Comparison of ENCODE assay signal across 18 cellular contexts in the genomic region with DNA sequence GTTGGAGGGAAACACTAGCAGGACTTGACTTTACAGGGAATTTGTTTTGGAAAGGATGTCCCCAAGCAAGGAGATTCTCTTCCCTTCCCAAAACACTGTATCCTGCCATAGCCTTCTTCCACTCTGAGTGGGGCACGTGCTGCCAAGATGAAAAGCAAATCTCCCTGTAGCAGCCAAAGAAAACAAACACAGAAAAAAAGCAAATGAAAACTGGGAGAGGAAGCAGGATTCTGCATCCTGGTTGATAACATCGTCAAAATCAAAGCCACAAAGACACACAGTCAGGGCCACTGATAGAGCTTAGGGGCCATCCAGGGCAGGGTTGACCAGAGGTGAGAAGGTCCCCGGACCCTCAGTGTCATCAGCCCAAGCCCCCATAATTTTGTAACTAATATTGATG. TPM values are rescaled to one million over a fixed set of nuclear protein-coding genes. Genes with fewer than 3 reads are reported as not detected.
A peak's percentile ranks its signal among the peaks of the same experiment; 100 is the strongest.
DNase-seq lines count a peak whose midpoint lies in the region; ATAC-seq and TF ChIP-seq lines count a peak whose summit lies in the region.
"Had no signal": no experiment of that assay in that cellular context is flagged by ENCODE, and none has a peak within 500 bp of the region (broad histone marks: within the 10 kb centered on the region; RNA-seq: fewer than 3 reads in every experiment).

No MANE protein-coding gene starts in this region.

- H3K79me1 ChIP-seq in trophoblast cell (ENCODE audit: low read length) = peaks cover 5% of the 10 kb centered on the region

- H2AFZ ChIP-seq in OCI-LY3 (ENCODE audit: low read depth, low read length) (peak overlapping the region; percentile 91), trophoblast cell (ENCODE audit: insufficient read depth, low read length, poor library complexity) (no peak overlapping the region)

- H2BK120ac ChIP-seq in trophoblast cell (ENCODE audit: insufficient read depth, low read length, poor library complexity) = no peak overlapping the region

- no peaks in the 10 kb centered on the region for H3K79me2 ChIP-seq in OCI-LY3 (ENCODE audit: low read length)
- H3K79me2 ChIP-seq in trophoblast cell (ENCODE audit: control insufficient read depth, insufficient read depth, low read length, poor library complexity) = peaks cover 3% of the 10 kb centered on the region

- H3K4me3 ChIP-seq in OCI-LY3 (ENCODE audit: low read length) = no peak overlapping the region
- no peak overlapping the region for H3K4me3 ChIP-seq in trophoblast cell (ENCODE audit: low read depth, low read length)
- H3K4me3 ChIP-seq in Caco-2 (ENCODE audit: low read depth, low read length) = no peak overlapping the region

- H4K12ac ChIP-seq in trophoblast cell (ENCODE audit: low read depth, low read length) = no peak overlapping the region

- no peaks in the 10 kb centered on the region for H3K36me3 Mint-ChIP-seq in activated naive CD8-positive, alpha-beta T cell treated with anti-CD3 and anti-CD28 coated beads, Interleukin-2, amount 50 U/mL, for 24 hours (ENCODE audit: low read depth)
- no peaks in the 10 kb centered on the region for H3K36me3 Mint-ChIP-seq in Caco-2 (ENCODE audit: insufficient read depth, unreplicated experiment)
- H3K36me3 Mint-ChIP-seq: brain had no signal

- H2AK5ac ChIP-seq in trophoblast cell (ENCODE audit: low read length) = no peak overlapping the region

- no peaks in the 10 kb centered on the region for H3K27me3 Mint-ChIP-seq in activated naive CD8-positive, alpha-beta T cell treated with anti-CD3 and anti-CD28 coated beads, Interleukin-2, amount 50 U/mL, for 24 hours
- no peaks in the 10 kb centered on the region for H3K27me3 Mint-ChIP-seq in Caco-2 (ENCODE audit: insufficient read depth, unreplicated experiment)
- H3K27me3 Mint-ChIP-seq: brain had no signal

- H3K9ac ChIP-seq in OCI-LY3 (ENCODE audit: low read length) = no peak overlapping the region
- H3K9ac ChIP-seq in trophoblast cell (ENCODE audit: low read length) = peak overlapping the region; percentile 61

- no peaks in the 10 kb centered on the region for H4K20me1 ChIP-seq in OCI-LY3 (ENCODE audit: insufficient read depth, low read length)

- intact Hi-C loops in Caco-2 (cut with micrococcal nuclease; ENCODE audit: unreplicated experiment) = loop anchor here (5.0 kb wide), 1 partner anchor 185 kb away; no protein-coding TSS in a partner anchor

- H2BK12ac ChIP-seq in trophoblast cell (ENCODE audit: low read length) = no peak overlapping the region

- CTCF ChIA-PET in Caco-2 (lab: Charles Lee) = interaction anchor here (1.6 kb wide), 1 partner anchor 45 kb away, joined by 15 read pairs; no protein-coding TSS in a partner anchor

- H3K4me2 ChIP-seq in OCI-LY3 (ENCODE audit: low read length) = no peak overlapping the region
- no peak overlapping the region for H3K4me2 ChIP-seq in trophoblast cell (ENCODE audit: low read length)

- H4K8ac ChIP-seq in trophoblast cell (ENCODE audit: low read depth, low read length) = no peak overlapping the region

- TF ChIP-seq POLR2A in erythroblast (IDR thresholded peaks at IDR 0.05; ENCODE audit: low read length) = no peak

- H3K27ac Mint-ChIP-seq in activated naive CD8-positive, alpha-beta T cell treated with anti-CD3 and anti-CD28 coated beads, Interleukin-2, amount 50 U/mL, for 24 hours = no peak overlapping the region
- H3K27ac Mint-ChIP-seq in Caco-2 (ENCODE audit: unreplicated experiment) = no peak overlapping the region
- H3K27ac Mint-ChIP-seq: activated T-helper 1 cell treated with anti-CD3 and anti-CD28 coated beads, Interleukin-12 subunit alpha, Interleukin-12 subunit beta, Interleukin-2, Interleukin-4 antibody, amounts not matched to agents 30 ng/mL and 10 ng/mL and 1 ng/mL, durations not matched to agents 14 hours and 24 hours and 36 hours; nephron progenitor cell had no signal

- WGBS in trophoblast cell (ENCODE audit: extremely low coverage, insufficient coverage, insufficient read length) = no CpG with 5 or more reads among the region's 3 CpGs

- no peak overlapping the region for H2BK5ac ChIP-seq in trophoblast cell (ENCODE audit: low read depth, low read length, poor library complexity)

- H3K36me3 ChIP-seq in OCI-LY3 (replicated peaks; ENCODE audit: low read depth, low read length) (no peaks in the 10 kb centered on the region), trophoblast cell (ENCODE audit: control insufficient read depth in 1 of 2, insufficient read depth in 2 of 2, low read length in 2 of 2) (no peaks in the 10 kb centered on the region), Caco-2 (ENCODE audit: control insufficient read depth, insufficient read depth, low read length) (no peaks in the 10 kb centered on the region)
- H3K36me3 ChIP-seq: WERI-Rb-1 had no signal

- peaks cover 2% of the 10 kb centered on the region for H3K4me1 Mint-ChIP-seq in activated naive CD8-positive, alpha-beta T cell treated with anti-CD3 and anti-CD28 coated beads, Interleukin-2, amount 50 U/mL, for 24 hours
- peaks cover 6% of the 10 kb centered on the region for H3K4me1 Mint-ChIP-seq in Caco-2 (ENCODE audit: low read depth, unreplicated experiment)
- H3K4me1 Mint-ChIP-seq: nephron progenitor cell had no signal

- no peaks in the 10 kb centered on the region for H3K9me3 ChIP-seq in OCI-LY3 (ENCODE audit: insufficient read depth, low read length)
- peaks cover 1% of the 10 kb centered on the region for H3K9me3 ChIP-seq in trophoblast cell (ENCODE audit: insufficient read depth, low read depth, low read length)
- no peaks in the 10 kb centered on the region for H3K9me3 ChIP-seq in Caco-2

- BruUV-seq in Caco-2 (replicated peaks; lab: Mats Ljungman, UMichigan) = no TSS peak

- no peak overlapping the region for H3K4ac ChIP-seq in trophoblast cell (ENCODE audit: low read depth, low read length)

- peak overlapping the region; percentile 90 for H3K27ac ChIP-seq in C4-2B
- H3K27ac ChIP-seq in OCI-LY3 (ENCODE audit: low read length) = no peak overlapping the region
- no peak overlapping the region for H3K27ac ChIP-seq in trophoblast cell (ENCODE audit: low read depth, low read length)
- H3K27ac ChIP-seq: WERI-Rb-1 had no signal

- peaks cover 12% of the 10 kb centered on the region for H3K4me1 ChIP-seq in OCI-LY3 (ENCODE audit: low read length)
- peaks cover 0 to 7% of the 10 kb centered on the region in 2 experiments for H3K4me1 ChIP-seq in trophoblast cell (ENCODE audit: control insufficient read depth in 1 of 2, insufficient read depth in 2 of 2, low read length in 2 of 2)
- peaks cover 22% of the 10 kb centered on the region for H3K4me1 ChIP-seq in Caco-2

- H3K14ac ChIP-seq in trophoblast cell (ENCODE audit: low read length) = no peak overlapping the region

- H3K27me3 ChIP-seq in OCI-LY3 (ENCODE audit: low read depth, low read length) (no peaks in the 10 kb centered on the region), trophoblast cell (ENCODE audit: insufficient read depth, low read length) (no peaks in the 10 kb centered on the region), Caco-2 (replicated peaks; ENCODE audit: control insufficient read depth, insufficient read depth, low read length) (no peaks in the 10 kb centered on the region)

- H3K4me3 Mint-ChIP-seq in activated naive CD8-positive, alpha-beta T cell treated with anti-CD3 and anti-CD28 coated beads, Interleukin-2, amount 50 U/mL, for 24 hours = no peak overlapping the region
- no peak overlapping the region for H3K4me3 Mint-ChIP-seq in Caco-2 (ENCODE audit: unreplicated experiment)
- H3K4me3 Mint-ChIP-seq: activated T-helper 1 cell treated with anti-CD3 and anti-CD28 coated beads, Interleukin-12 subunit alpha, Interleukin-12 subunit beta, Interleukin-2, Interleukin-4 antibody, amounts not matched to agents 30 ng/mL and 10 ng/mL and 1 ng/mL, durations not matched to agents 14 hours and 24 hours and 36 hours; nephron progenitor cell had no signal

- H4K91ac ChIP-seq in trophoblast cell (ENCODE audit: low read depth, low read length) = no peak overlapping the region

- TF ChIP-seq CTCF in C4-2B (conservative IDR thresholded peaks at IDR 0.05) (no peak), OCI-LY3 (IDR thresholded peaks at IDR 0.05; ENCODE audit: low read depth, low read length) (no peak), Caco-2 (IDR thresholded peaks at IDR 0.05; ENCODE audit: insufficient read depth in 1 of 2, low read depth in 1 of 2, low read length in 1 of 2, severe bottlenecking in 1 of 2, unreplicated experiment in 1 of 2) (no peak)

- H3K18ac ChIP-seq in trophoblast cell (ENCODE audit: low read length) = no peak overlapping the region

- peaks cover 7% of the 10 kb centered on the region for H3K9me3 Mint-ChIP-seq in activated naive CD8-positive, alpha-beta T cell treated with anti-CD3 and anti-CD28 coated beads, Interleukin-2, amount 50 U/mL, for 24 hours
- peaks cover 7% of the 10 kb centered on the region for H3K9me3 Mint-ChIP-seq in Caco-2 (ENCODE audit: unreplicated experiment)
- H3K9me3 Mint-ChIP-seq: activated T-helper 1 cell treated with anti-CD3 and anti-CD28 coated beads, Interleukin-12 subunit alpha, Interleukin-12 subunit beta, Interleukin-2, Interleukin-4 antibody, amounts not matched to agents 30 ng/mL and 10 ng/mL and 1 ng/mL, durations not matched to agents 14 hours and 24 hours and 36 hours; brain had no signal

- DNase-seq in fibroblast of gingiva (ENCODE audit: low read depth) = peak; percentile 31
- no peak for DNase-seq in trophoblast cell
- no peak for DNase-seq in erythroblast (lab: John Stamatoyannopoulos, UW)
- DNase-seq in activated naive CD8-positive, alpha-beta T cell treated with anti-CD3 and anti-CD28 coated beads, Interleukin-2, amount 50 U/mL, for 24 hours = no peak
- no peak for DNase-seq in Caco-2
- DNase-seq: C1 segment of cervical spinal cord; GF-D8; MV-4-11; NCI-H69; nephron progenitor cell; SIG-M5; stimulated activated CD4-positive, alpha-beta T cell treated with anti-CD3 and anti-CD28 coated beads, Interleukin-12 subunit alpha, Interleukin-12 subunit beta, amount 100 ng/mL, for 4 hours; WERI-Rb-1 had no signal

- POLR2A ChIA-PET in Caco-2 (lab: Charles Lee) = interaction anchor here (0.9 kb wide), 1 partner anchor 41 kb away, joined by 3 read pairs; no protein-coding TSS in a partner anchor

- no peak for ATAC-seq in HG03045 (IDR thresholded peaks at IDR 0.05; ENCODE audit: unreplicated experiment)
- ATAC-seq in activated naive CD8-positive, alpha-beta T cell treated with anti-CD3 and anti-CD28 coated beads, Interleukin-2, amount 50 U/mL, for 24 hours = no peak

- H3K23ac ChIP-seq in trophoblast cell (ENCODE audit: low read length) = no peak overlapping the region

RNA-seq across cellular contexts. Expression of gene MTARC2, which starts 16.0 kb away (rescaled TPM):
- polyA plus RNA-seq in trophoblast cell (2013) = 5.5 and 5.6 TPM in 2 replicates
- total RNA-seq in Caco-2 (2022) = 15.8 and 16.5 TPM in 2 replicates
- total RNA-seq: activated T-helper 1 cell treated with anti-CD3 and anti-CD28 coated beads, Interleukin-12 subunit alpha, Interleukin-12 subunit beta, Interleukin-2, Interleukin-4 antibody, amounts not matched to agents 30 ng/mL and 10 ng/mL and 1 ng/mL, durations not matched to agents 14 hours and 24 hours and 36 hours had no signal

RNA-seq across cellular contexts. Expression of gene C1orf115, which starts 42.0 kb away (rescaled TPM):
- polyA plus RNA-seq in trophoblast cell (2013) = 37.0 and 40.6 TPM in 2 replicates
- total RNA-seq in Caco-2 (2022) = 26.5 and 33.9 TPM in 2 replicates

RNA-seq across cellular contexts. Expression of gene MTARC1, which starts 54.6 kb away (rescaled TPM):
- 25.0 and 26.3 TPM in 2 replicates for polyA plus RNA-seq in trophoblast cell (2013)
- 88.7 and 93.0 TPM in 2 replicates for total RNA-seq in Caco-2 (2022)
- total RNA-seq: activated T-helper 1 cell treated with anti-CD3 and anti-CD28 coated beads, Interleukin-12 subunit alpha, Interleukin-12 subunit beta, Interleukin-2, Interleukin-4 antibody, amounts not matched to agents 30 ng/mL and 10 ng/mL and 1 ng/mL, durations not matched to agents 14 hours and 24 hours and 36 hours had no signal
